In genomic region chr18:35231052-35231451, GRCh38 we compare ENCODE assay signal across 1 cellular context.
A peak's percentile ranks its signal among the peaks of the same experiment; 100 is the strongest.
TF ChIP-seq lines count a peak whose summit lies in the region.

No MANE protein-coding gene starts in this region.

TF ChIP-seq in IMR-90, 13 proteins besides CTCF, POLR2A, EP300 and RAD21 (continued from another document):
- TF ChIP-seq USF2 (IDR thresholded peaks at IDR 0.05; ENCODE audit: low read depth, low read length) (no peak), NFE2L2 (IDR thresholded peaks at IDR 0.05; ENCODE audit: low read depth, low read length) (no peak), RFX5 (IDR thresholded peaks at IDR 0.05; ENCODE audit: low read depth, low read length) (no peak), SMC3 (IDR thresholded peaks at IDR 0.05; ENCODE audit: low read depth, low read length) (peak; percentile 80), MXI1 (IDR thresholded peaks at IDR 0.05; ENCODE audit: borderline replicate concordance, low read depth, low read length) (no peak), MAZ (IDR thresholded peaks at IDR 0.05; ENCODE audit: borderline replicate concordance, low read depth, low read length) (no peak), BHLHE40 (IDR thresholded peaks at IDR 0.05; ENCODE audit: low read depth, low read length) (no peak)
